In the genomic region with DNA sequence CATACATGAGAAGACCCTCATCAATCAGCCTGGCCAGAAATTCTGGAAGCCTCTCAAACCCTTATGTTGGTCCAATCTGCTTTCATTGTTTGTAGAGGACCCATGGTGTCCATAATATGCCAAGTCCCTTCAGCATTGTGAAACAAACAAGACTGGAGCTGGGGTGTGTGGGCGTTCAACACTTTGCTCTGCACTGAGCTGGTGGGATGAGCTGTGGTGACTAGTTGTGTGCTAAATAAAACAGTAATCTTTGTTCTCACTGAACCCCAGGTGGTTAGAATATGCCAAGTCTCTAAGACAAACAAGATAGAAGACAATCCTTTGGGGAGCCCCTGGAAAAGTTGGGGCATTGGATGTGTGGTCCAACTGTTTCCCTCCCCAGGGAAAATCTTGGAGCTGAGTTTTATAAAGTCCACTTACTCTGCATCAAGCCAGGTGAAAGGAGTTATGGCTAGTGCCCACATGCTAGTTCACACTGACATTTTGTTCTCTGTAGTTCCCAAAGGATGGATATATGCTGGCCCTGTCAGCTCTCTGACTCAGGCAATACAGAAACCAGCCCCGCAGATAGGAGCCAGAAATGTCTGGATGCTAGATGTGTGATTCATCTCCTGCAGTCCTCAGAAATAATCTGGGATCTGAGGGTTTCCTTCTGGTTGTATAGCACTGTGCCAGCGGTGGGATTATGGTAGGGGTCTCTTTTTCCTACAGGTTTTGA, we compare ENCODE assay signal across 19 cellular contexts.
DNase-seq lines count a peak whose midpoint lies in the region; ATAC-seq and TF ChIP-seq lines count a peak whose summit lies in the region.
"Had no signal": no experiment of that assay in that cellular context is flagged by ENCODE, and none has a peak within 500 bp of the region (broad histone marks: within the 10 kb centered on the region; RNA-seq: fewer than 3 reads in every experiment).

No MANE protein-coding gene starts in this region.

- no peaks in the 10 kb centered on the region for H3K9me3 ChIP-seq in mammary epithelial cell (replicated peaks; ENCODE audit: insufficient read depth, low read length)
- H3K9me3 ChIP-seq: SJSA1 had no signal

- H4K20me1 ChIP-seq in mammary epithelial cell (ENCODE audit: insufficient read depth, low read length), result no peaks in the 10 kb centered on the region

- in situ Hi-C loops in mammary epithelial cell (cut with MboI; ENCODE audit: low sequenced_read_pairs in 2 of 2), result no loop called here

- no peak overlapping the region for H3K9ac ChIP-seq in mammary epithelial cell (ENCODE audit: insufficient read depth, low read length)

- CTCF ChIA-PET in mammary epithelial cell (lab: Charles Lee; ENCODE audit: low non-redundant PET), result no interaction called here

- peak overlapping the region; percentile 42 for H2AFZ ChIP-seq in mammary epithelial cell (ENCODE audit: low read depth, low read length)

- H3K4me2 ChIP-seq in mammary epithelial cell (ENCODE audit: insufficient read depth, low read depth, low read length), result no peak overlapping the region

- H3K36me3 ChIP-seq in mammary epithelial cell (ENCODE audit: insufficient read depth, low read length), result no peaks in the 10 kb centered on the region
- H3K36me3 ChIP-seq: cardiac muscle cell, SJSA1 had no signal

- 57% methylated on average over 3 of the region's 3 CpGs for WGBS in mammary epithelial cell (ENCODE audit: low coverage, missing lambda C conversion rate)

- no peaks in the 10 kb centered on the region for H3K79me2 ChIP-seq in mammary epithelial cell (ENCODE audit: insufficient read depth, low read length)

- no peak overlapping the region for H3K4me3 ChIP-seq in mammary epithelial cell (replicated peaks in 1 of 3; ENCODE audit: insufficient read depth in 1 of 3, low read depth in 2 of 3, low read length in 3 of 3)
- H3K4me3 ChIP-seq: cardiac muscle cell, SJSA1 had no signal

- intact Hi-C loops in mammary epithelial cell (cut with micrococcal nuclease), result no loop called here

- peaks cover 13% of the 10 kb centered on the region for H3K4me1 ChIP-seq in mammary epithelial cell (ENCODE audit: insufficient read depth, low read length)
- H3K4me1 ChIP-seq: SJSA1 had no signal

- BruUV-seq in mammary epithelial cell (replicated peaks; lab: Mats Ljungman, UMichigan), result no TSS peak

- no peak for TF ChIP-seq CTCF in mammary epithelial cell (conservative IDR thresholded peaks at IDR 0.05 in 1 of 2, IDR thresholded peaks at IDR 0.05 in 1 of 2; ENCODE audit: extremely low read depth in 1 of 2, insufficient read depth in 1 of 2, low read depth in 1 of 2, low read length in 2 of 2)

- no peak overlapping the region for H3K27ac ChIP-seq in mammary epithelial cell (ENCODE audit: insufficient read depth, low read depth, low read length)
- H3K27ac ChIP-seq: cardiac muscle cell, SJSA1 had no signal

- peak; percentile 29 for DNase-seq in AG08396 (ENCODE audit: low spot score)
- DNase-seq in LHCN-M2 (ENCODE audit: low read depth), result peak; percentile 85
- DNase-seq in mammary epithelial cell, result peak; percentile 58
- peak; percentile 85 for DNase-seq in iris pigment epithelial cell (ENCODE audit: low read depth)
- no peak for DNase-seq in activated gamma-delta T cell (lab: John Stamatoyannopoulos, UW)
- DNase-seq in NCI-H1048 (lab: John Stamatoyannopoulos, UW), result no peak
- DNase-seq: activated CD4-positive, alpha-beta T cell treated with anti-CD3 and anti-CD28 coated beads for 36 hours; activated CD8-positive, alpha-beta memory T cell treated with anti-CD3 and anti-CD28 coated beads, Interleukin-2, amount 50 U/mL, for 4 hours; COR-L47; effector memory CD8-positive, alpha-beta T cell; H9; Kasumi-1; NCI-H146; NCI-H446 treated with DMSO at 0.1 percent for 48 hours; T-helper 9 cell had no signal

- no peaks in the 10 kb centered on the region for H3K27me3 ChIP-seq in mammary epithelial cell (ENCODE audit: insufficient read depth, low read length)
- H3K27me3 ChIP-seq: cardiac muscle cell, SJSA1 had no signal

- dilution Hi-C loops in mammary epithelial cell (cut with HindIII; ENCODE audit: low sequenced_read_pairs), result no loop called here

- ATAC-seq in GM21529 (IDR thresholded peaks at IDR 0.05; ENCODE audit: unreplicated experiment), result no peak
- ATAC-seq in GM19452 (IDR thresholded peaks at IDR 0.05; ENCODE audit: unreplicated experiment), result no peak
- ATAC-seq: activated CD4-positive, alpha-beta T cell treated with anti-CD3 and anti-CD28 coated beads for 36 hours; effector memory CD8-positive, alpha-beta T cell had no signal

Comparison
In these comparisons a context has a peak if more than half of its experiments do, and no peak if none do; other contexts are left out.
1. DNase-seq: peak in AG08396 (single experiment), LHCN-M2 (single experiment), mammary epithelial cell (single experiment) and iris pigment epithelial cell (single experiment); none in activated gamma-delta T cell (single experiment) and NCI-H1048 (single experiment).